Comparison of ENCODE assay signal across 1 cellular context in the genomic region with DNA sequence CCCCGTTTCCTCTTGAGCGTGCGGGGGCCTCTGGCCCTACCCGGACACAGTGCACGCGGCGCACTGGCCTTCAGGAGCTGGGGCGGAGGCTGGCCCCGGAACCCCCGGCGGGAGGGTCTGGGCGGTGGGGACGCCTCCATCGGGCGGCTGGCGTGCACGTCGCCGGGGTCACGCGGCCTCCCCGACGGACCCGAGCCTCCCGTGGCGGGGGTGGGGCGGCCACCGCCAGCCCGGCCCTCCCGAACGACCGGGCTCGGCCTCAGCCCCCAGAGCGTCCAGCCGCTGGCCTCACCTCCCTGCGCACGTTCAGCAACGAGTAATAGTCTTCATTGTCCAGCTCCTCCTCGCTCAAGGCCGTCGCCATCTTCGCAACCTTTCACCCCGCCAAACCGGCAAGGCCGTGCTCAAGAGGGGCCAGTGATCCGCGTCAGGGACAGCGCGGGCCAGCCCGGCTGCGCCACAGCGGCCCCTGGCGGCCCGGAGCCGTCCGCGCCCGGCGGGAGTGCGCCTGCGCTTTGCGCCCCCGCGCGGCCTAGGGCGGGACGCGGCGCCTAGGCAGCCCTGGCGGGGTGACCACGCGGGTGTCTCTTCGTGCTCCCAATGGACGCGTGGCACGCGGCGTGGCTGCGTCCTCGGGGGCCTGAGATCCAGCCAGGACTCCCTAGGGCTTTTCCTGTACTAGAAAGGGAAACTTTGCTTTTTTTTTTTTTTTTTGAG.
TF ChIP-seq lines count a peak whose summit lies in the region.

A gene with protein sequence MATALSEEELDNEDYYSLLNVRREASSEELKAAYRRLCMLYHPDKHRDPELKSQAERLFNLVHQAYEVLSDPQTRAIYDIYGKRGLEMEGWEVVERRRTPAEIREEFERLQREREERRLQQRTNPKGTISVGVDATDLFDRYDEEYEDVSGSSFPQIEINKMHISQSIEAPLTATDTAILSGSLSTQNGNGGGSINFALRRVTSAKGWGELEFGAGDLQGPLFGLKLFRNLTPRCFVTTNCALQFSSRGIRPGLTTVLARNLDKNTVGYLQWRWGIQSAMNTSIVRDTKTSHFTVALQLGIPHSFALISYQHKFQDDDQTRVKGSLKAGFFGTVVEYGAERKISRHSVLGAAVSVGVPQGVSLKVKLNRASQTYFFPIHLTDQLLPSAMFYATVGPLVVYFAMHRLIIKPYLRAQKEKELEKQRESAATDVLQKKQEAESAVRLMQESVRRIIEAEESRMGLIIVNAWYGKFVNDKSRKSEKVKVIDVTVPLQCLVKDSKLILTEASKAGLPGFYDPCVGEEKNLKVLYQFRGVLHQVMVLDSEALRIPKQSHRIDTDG (minus strand): TSS at position 380 of the 717 bp plus-strand sequence. CDS start 16 bp downstream, at position 364.

TF ChIP-seq in HepG2, 621 proteins besides CTCF, POLR2A, EP300 and RAD21 (continued from another document and continues in another):
- TF ChIP-seq, protein P1, sequence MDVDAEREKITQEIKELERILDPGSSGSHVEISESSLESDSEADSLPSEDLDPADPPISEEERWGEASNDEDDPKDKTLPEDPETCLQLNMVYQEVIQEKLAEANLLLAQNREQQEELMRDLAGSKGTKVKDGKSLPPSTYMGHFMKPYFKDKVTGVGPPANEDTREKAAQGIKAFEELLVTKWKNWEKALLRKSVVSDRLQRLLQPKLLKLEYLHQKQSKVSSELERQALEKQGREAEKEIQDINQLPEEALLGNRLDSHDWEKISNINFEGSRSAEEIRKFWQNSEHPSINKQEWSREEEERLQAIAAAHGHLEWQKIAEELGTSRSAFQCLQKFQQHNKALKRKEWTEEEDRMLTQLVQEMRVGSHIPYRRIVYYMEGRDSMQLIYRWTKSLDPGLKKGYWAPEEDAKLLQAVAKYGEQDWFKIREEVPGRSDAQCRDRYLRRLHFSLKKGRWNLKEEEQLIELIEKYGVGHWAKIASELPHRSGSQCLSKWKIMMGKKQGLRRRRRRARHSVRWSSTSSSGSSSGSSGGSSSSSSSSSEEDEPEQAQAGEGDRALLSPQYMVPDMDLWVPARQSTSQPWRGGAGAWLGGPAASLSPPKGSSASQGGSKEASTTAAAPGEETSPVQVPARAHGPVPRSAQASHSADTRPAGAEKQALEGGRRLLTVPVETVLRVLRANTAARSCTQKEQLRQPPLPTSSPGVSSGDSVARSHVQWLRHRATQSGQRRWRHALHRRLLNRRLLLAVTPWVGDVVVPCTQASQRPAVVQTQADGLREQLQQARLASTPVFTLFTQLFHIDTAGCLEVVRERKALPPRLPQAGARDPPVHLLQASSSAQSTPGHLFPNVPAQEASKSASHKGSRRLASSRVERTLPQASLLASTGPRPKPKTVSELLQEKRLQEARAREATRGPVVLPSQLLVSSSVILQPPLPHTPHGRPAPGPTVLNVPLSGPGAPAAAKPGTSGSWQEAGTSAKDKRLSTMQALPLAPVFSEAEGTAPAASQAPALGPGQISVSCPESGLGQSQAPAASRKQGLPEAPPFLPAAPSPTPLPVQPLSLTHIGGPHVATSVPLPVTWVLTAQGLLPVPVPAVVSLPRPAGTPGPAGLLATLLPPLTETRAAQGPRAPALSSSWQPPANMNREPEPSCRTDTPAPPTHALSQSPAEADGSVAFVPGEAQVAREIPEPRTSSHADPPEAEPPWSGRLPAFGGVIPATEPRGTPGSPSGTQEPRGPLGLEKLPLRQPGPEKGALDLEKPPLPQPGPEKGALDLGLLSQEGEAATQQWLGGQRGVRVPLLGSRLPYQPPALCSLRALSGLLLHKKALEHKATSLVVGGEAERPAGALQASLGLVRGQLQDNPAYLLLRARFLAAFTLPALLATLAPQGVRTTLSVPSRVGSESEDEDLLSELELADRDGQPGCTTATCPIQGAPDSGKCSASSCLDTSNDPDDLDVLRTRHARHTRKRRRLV (CRISPR knock-in tag; IDR thresholded peaks at IDR 0.05), result peak; percentile 79; the same call in 1 of the 2 replicates
- TF ChIP-seq GFI1 (CRISPR knock-in tag; IDR thresholded peaks at IDR 0.05; ENCODE audit: borderline replicate concordance), result peak; percentile 36; the same call in 1 of the 2 replicates
- no peak for TF ChIP-seq AGO1 (IDR thresholded peaks at IDR 0.05; ENCODE audit: low read depth, low read length, poor library complexity, severe bottlenecking)
- TF ChIP-seq, protein P2, sequence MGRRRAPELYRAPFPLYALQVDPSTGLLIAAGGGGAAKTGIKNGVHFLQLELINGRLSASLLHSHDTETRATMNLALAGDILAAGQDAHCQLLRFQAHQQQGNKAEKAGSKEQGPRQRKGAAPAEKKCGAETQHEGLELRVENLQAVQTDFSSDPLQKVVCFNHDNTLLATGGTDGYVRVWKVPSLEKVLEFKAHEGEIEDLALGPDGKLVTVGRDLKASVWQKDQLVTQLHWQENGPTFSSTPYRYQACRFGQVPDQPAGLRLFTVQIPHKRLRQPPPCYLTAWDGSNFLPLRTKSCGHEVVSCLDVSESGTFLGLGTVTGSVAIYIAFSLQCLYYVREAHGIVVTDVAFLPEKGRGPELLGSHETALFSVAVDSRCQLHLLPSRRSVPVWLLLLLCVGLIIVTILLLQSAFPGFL (CRISPR knock-in tag; IDR thresholded peaks at IDR 0.05), result peak; percentile 84; the same call in 1 of the 2 replicates
- no peak for TF ChIP-seq ZNF530 (CRISPR knock-in tag; IDR thresholded peaks at IDR 0.05; ENCODE audit: low read depth)
- peak; percentile 92 for TF ChIP-seq SRY (CRISPR knock-in tag; IDR thresholded peaks at IDR 0.05)
- TF ChIP-seq NFYC (CRISPR knock-in tag; IDR thresholded peaks at IDR 0.05), result peak; percentile 47; the same call in 1 of the 2 replicates
- peak; percentile 91 for TF ChIP-seq ZNF841 (CRISPR knock-in tag; IDR thresholded peaks at IDR 0.05; ENCODE audit: borderline replicate concordance)
- TF ChIP-seq, protein P3, sequence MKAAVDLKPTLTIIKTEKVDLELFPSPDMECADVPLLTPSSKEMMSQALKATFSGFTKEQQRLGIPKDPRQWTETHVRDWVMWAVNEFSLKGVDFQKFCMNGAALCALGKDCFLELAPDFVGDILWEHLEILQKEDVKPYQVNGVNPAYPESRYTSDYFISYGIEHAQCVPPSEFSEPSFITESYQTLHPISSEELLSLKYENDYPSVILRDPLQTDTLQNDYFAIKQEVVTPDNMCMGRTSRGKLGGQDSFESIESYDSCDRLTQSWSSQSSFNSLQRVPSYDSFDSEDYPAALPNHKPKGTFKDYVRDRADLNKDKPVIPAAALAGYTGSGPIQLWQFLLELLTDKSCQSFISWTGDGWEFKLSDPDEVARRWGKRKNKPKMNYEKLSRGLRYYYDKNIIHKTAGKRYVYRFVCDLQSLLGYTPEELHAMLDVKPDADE (CRISPR knock-in tag; IDR thresholded peaks at IDR 0.05), result peak; percentile 95
- TF ChIP-seq, protein P4, sequence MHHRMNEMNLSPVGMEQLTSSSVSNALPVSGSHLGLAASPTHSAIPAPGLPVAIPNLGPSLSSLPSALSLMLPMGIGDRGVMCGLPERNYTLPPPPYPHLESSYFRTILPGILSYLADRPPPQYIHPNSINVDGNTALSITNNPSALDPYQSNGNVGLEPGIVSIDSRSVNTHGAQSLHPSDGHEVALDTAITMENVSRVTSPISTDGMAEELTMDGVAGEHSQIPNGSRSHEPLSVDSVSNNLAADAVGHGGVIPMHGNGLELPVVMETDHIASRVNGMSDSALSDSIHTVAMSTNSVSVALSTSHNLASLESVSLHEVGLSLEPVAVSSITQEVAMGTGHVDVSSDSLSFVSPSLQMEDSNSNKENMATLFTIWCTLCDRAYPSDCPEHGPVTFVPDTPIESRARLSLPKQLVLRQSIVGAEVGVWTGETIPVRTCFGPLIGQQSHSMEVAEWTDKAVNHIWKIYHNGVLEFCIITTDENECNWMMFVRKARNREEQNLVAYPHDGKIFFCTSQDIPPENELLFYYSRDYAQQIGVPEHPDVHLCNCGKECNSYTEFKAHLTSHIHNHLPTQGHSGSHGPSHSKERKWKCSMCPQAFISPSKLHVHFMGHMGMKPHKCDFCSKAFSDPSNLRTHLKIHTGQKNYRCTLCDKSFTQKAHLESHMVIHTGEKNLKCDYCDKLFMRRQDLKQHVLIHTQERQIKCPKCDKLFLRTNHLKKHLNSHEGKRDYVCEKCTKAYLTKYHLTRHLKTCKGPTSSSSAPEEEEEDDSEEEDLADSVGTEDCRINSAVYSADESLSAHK (CRISPR knock-in tag; IDR thresholded peaks at IDR 0.05; ENCODE audit: borderline replicate concordance), result no peak
- TF ChIP-seq, protein P5, sequence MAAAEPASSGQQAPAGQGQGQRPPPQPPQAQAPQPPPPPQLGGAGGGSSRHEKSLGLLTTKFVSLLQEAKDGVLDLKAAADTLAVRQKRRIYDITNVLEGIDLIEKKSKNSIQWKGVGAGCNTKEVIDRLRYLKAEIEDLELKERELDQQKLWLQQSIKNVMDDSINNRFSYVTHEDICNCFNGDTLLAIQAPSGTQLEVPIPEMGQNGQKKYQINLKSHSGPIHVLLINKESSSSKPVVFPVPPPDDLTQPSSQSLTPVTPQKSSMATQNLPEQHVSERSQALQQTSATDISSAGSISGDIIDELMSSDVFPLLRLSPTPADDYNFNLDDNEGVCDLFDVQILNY (CRISPR knock-in tag; conservative IDR thresholded peaks at IDR 0.05), result peak; percentile 77
- TF ChIP-seq ZNF382 (CRISPR knock-in tag; IDR thresholded peaks at IDR 0.05; ENCODE audit: borderline replicate concordance), result no peak
- TF ChIP-seq NCOA2 (CRISPR knock-in tag; IDR thresholded peaks at IDR 0.05), result peak; percentile 48
- TF ChIP-seq, protein P6, sequence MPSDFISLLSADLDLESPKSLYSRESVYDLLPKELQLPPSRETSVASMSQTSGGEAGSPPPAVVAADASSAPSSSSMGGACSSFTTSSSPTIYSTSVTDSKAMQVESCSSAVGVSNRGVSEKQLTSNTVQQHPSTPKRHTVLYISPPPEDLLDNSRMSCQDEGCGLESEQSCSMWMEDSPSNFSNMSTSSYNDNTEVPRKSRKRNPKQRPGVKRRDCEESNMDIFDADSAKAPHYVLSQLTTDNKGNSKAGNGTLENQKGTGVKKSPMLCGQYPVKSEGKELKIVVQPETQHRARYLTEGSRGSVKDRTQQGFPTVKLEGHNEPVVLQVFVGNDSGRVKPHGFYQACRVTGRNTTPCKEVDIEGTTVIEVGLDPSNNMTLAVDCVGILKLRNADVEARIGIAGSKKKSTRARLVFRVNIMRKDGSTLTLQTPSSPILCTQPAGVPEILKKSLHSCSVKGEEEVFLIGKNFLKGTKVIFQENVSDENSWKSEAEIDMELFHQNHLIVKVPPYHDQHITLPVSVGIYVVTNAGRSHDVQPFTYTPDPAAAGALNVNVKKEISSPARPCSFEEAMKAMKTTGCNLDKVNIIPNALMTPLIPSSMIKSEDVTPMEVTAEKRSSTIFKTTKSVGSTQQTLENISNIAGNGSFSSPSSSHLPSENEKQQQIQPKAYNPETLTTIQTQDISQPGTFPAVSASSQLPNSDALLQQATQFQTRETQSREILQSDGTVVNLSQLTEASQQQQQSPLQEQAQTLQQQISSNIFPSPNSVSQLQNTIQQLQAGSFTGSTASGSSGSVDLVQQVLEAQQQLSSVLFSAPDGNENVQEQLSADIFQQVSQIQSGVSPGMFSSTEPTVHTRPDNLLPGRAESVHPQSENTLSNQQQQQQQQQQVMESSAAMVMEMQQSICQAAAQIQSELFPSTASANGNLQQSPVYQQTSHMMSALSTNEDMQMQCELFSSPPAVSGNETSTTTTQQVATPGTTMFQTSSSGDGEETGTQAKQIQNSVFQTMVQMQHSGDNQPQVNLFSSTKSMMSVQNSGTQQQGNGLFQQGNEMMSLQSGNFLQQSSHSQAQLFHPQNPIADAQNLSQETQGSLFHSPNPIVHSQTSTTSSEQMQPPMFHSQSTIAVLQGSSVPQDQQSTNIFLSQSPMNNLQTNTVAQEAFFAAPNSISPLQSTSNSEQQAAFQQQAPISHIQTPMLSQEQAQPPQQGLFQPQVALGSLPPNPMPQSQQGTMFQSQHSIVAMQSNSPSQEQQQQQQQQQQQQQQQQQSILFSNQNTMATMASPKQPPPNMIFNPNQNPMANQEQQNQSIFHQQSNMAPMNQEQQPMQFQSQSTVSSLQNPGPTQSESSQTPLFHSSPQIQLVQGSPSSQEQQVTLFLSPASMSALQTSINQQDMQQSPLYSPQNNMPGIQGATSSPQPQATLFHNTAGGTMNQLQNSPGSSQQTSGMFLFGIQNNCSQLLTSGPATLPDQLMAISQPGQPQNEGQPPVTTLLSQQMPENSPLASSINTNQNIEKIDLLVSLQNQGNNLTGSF (CRISPR knock-in tag; IDR thresholded peaks at IDR 0.05), result peak; percentile 99
- TF ChIP-seq, protein P7, sequence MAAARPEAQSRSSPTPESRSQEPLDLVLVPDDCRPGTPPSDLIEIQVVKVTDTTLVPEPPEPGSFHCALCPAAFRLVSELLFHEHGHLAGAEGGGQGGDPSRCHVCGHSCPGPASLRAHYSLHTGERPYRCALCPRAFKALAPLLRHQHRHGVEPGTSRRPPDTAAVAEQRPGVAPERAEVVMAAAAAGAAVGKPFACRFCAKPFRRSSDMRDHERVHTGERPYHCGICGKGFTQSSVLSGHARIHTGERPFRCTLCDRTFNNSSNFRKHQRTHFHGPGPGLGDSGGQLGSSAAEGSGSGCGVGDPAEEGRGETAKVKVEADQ (CRISPR knock-in tag; IDR thresholded peaks at IDR 0.05; ENCODE audit: borderline replicate concordance), result peak; percentile 50; the same call in 1 of the 2 replicates
- peak; percentile 97 for TF ChIP-seq ASH2L (IDR thresholded peaks at IDR 0.05; ENCODE audit: insufficient read length, low read depth, low read length)
- TF ChIP-seq AHR (CRISPR knock-in tag; IDR thresholded peaks at IDR 0.05), result peak; percentile 96; the same call in 1 of the 2 replicates
- TF ChIP-seq PHF5A (CRISPR knock-in tag; IDR thresholded peaks at IDR 0.05; ENCODE audit: low read depth, unreplicated experiment), result peak; percentile 53
- TF ChIP-seq NFKBIZ (CRISPR knock-in tag; IDR thresholded peaks at IDR 0.05), result peak; percentile 69; the same call in 1 of the 2 replicates
- no peak for TF ChIP-seq MAFF (IDR thresholded peaks at IDR 0.05; ENCODE audit: low read depth, low read length)
- TF ChIP-seq EED (CRISPR knock-in tag; IDR thresholded peaks at IDR 0.05), result peak; percentile 88
- peak; percentile 84 for TF ChIP-seq SAP130 (CRISPR knock-in tag; IDR thresholded peaks at IDR 0.05; ENCODE audit: low read depth)
- TF ChIP-seq ZBTB20 (CRISPR knock-in tag; IDR thresholded peaks at IDR 0.05; ENCODE audit: borderline replicate concordance, low read depth), result peak; percentile 75; the same call in 1 of the 2 replicates
- TF ChIP-seq HIVEP1 (CRISPR knock-in tag; IDR thresholded peaks at IDR 0.05), result peak; percentile 89
- TF ChIP-seq HNRNPLL (IDR thresholded peaks at IDR 0.05; ENCODE audit: low read depth, low read length, poor library complexity, severe bottlenecking), result peak; percentile 37
- peak; percentile 66; the same call in 1 of the 2 replicates for TF ChIP-seq ARNTL (CRISPR knock-in tag; IDR thresholded peaks at IDR 0.05)
- peak; percentile 77; the same call in 1 of the 2 replicates for TF ChIP-seq ZNF879 (CRISPR knock-in tag; IDR thresholded peaks at IDR 0.05)
- TF ChIP-seq ZNF335 (CRISPR knock-in tag; IDR thresholded peaks at IDR 0.05), result 0 out of 2 replicates have a peak, but pooled peaks have one; percentile 52
- TF ChIP-seq, protein P8, sequence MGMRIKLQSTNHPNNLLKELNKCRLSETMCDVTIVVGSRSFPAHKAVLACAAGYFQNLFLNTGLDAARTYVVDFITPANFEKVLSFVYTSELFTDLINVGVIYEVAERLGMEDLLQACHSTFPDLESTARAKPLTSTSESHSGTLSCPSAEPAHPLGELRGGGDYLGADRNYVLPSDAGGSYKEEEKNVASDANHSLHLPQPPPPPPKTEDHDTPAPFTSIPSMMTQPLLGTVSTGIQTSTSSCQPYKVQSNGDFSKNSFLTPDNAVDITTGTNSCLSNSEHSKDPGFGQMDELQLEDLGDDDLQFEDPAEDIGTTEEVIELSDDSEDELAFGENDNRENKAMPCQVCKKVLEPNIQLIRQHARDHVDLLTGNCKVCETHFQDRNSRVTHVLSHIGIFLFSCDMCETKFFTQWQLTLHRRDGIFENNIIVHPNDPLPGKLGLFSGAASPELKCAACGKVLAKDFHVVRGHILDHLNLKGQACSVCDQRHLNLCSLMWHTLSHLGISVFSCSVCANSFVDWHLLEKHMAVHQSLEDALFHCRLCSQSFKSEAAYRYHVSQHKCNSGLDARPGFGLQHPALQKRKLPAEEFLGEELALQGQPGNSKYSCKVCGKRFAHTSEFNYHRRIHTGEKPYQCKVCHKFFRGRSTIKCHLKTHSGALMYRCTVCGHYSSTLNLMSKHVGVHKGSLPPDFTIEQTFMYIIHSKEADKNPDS (CRISPR knock-in tag; IDR thresholded peaks at IDR 0.05), result peak; percentile 36; the same call in 1 of the 2 replicates
